ENCODE assay signal across 1 cellular context in genomic region chr9:75995066-75995465, GRCh38.
TF ChIP-seq lines count a peak whose summit lies in the region.

No MANE protein-coding gene starts in this region.

TF ChIP-seq in WTC11, 78 proteins besides CTCF, POLR2A, EP300 and RAD21 (continued from another document):
- no peak for TF ChIP-seq ATF2 (CRISPR knock-in tag; IDR thresholded peaks at IDR 0.05; ENCODE audit: borderline replicate concordance, low read depth)
- TF ChIP-seq NFATC4 (CRISPR knock-in tag; IDR thresholded peaks at IDR 0.05): no peak
- TF ChIP-seq HMGA2 (CRISPR knock-in tag; IDR thresholded peaks at IDR 0.05): no peak
- TF ChIP-seq STAT6 (CRISPR knock-in tag; conservative IDR thresholded peaks at IDR 0.05; ENCODE audit: low read depth): no peak
